ENCODE assay signal across 8 cellular contexts in genomic region chr14:32077081-32078029, GRCh38. TPM values are rescaled to one million over a fixed set of nuclear protein-coding genes. Genes with fewer than 3 reads are reported as not detected.
DNase-seq lines count a peak whose midpoint lies in the region; ATAC-seq and TF ChIP-seq lines count a peak whose summit lies in the region.

A gene with protein sequence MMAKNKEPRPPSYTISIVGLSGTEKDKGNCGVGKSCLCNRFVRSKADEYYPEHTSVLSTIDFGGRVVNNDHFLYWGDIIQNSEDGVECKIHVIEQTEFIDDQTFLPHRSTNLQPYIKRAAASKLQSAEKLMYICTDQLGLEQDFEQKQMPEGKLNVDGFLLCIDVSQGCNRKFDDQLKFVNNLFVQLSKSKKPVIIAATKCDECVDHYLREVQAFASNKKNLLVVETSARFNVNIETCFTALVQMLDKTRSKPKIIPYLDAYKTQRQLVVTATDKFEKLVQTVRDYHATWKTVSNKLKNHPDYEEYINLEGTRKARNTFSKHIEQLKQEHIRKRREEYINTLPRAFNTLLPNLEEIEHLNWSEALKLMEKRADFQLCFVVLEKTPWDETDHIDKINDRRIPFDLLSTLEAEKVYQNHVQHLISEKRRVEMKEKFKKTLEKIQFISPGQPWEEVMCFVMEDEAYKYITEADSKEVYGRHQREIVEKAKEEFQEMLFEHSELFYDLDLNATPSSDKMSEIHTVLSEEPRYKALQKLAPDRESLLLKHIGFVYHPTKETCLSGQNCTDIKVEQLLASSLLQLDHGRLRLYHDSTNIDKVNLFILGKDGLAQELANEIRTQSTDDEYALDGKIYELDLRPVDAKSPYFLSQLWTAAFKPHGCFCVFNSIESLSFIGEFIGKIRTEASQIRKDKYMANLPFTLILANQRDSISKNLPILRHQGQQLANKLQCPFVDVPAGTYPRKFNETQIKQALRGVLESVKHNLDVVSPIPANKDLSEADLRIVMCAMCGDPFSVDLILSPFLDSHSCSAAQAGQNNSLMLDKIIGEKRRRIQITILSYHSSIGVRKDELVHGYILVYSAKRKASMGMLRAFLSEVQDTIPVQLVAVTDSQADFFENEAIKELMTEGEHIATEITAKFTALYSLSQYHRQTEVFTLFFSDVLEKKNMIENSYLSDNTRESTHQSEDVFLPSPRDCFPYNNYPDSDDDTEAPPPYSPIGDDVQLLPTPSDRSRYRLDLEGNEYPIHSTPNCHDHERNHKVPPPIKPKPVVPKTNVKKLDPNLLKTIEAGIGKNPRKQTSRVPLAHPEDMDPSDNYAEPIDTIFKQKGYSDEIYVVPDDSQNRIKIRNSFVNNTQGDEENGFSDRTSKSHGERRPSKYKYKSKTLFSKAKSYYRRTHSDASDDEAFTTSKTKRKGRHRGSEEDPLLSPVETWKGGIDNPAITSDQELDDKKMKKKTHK (N-terminal part only) (plus strand): TSS chr14:32077304. CDS start chr14:32090670, 13,366 bp downstream.

- H3K4me3 Mint-ChIP-seq in endothelial cell (ENCODE audit: unreplicated experiment): peak within 1 kb of the TSS; percentile 99

- DNase-seq in NCI-H146 (lab: John Stamatoyannopoulos, UW) (peak; percentile 32), NCI-H146 treated with DMSO at 0.1 percent for 48 hours (lab: John Stamatoyannopoulos, UW; ENCODE audit: unreplicated experiment) (no peak), NCI-H510A (lab: John Stamatoyannopoulos, UW) (peak; percentile 74), endothelial cell (ENCODE audit: low spot score) (peak; percentile 77), mucosa of descending colon (peak in 2 of 3 donors; percentile 57 to 86)
- DNase-seq in activated CD8-positive, alpha-beta memory T cell treated with anti-CD3 and anti-CD28 coated beads for 48 hours (ENCODE audit: low read depth in 2 of 3, low spot score in 2 of 3): peak; percentile 9 to 23 (median 14)
- DNase-seq in stimulated activated naive CD4-positive, alpha-beta T cell (lab: John Stamatoyannopoulos, UW): peak; percentile 45 to 83 (median 72)

- H3K4me3 ChIP-seq in mucosa of descending colon: peak within 1 kb of the TSS; percentile 99

- peaks cover 12% of the 10 kb centered on the region for H3K36me3 Mint-ChIP-seq in endothelial cell (ENCODE audit: low read depth, unreplicated experiment)

- peaks cover 30% of the 10 kb centered on the region for H3K4me1 ChIP-seq in mucosa of descending colon (ENCODE audit: low read depth)

- peaks cover 31% of the 10 kb centered on the region for H3K4me1 Mint-ChIP-seq in endothelial cell (ENCODE audit: unreplicated experiment)

- H3K36me3 ChIP-seq in mucosa of descending colon (ENCODE audit: low read depth): no peaks in the 10 kb centered on the region

- intact Hi-C loops in mucosa of descending colon (cut with DNase I, micrococcal nuclease): loop anchor here in 1 of 2 donors (10.0 kb wide), 1 partner anchor 133 kb away; no protein-coding TSS in a partner anchor

- no peaks in the 10 kb centered on the region for H3K9me3 ChIP-seq in mucosa of descending colon

- no peaks in the 10 kb centered on the region for H3K9me3 Mint-ChIP-seq in endothelial cell (ENCODE audit: unreplicated experiment)

- peak within 1 kb of the TSS; percentile 95 for H3K27ac Mint-ChIP-seq in endothelial cell (ENCODE audit: unreplicated experiment)

- H3K27me3 Mint-ChIP-seq in endothelial cell (ENCODE audit: unreplicated experiment): peaks cover 7% of the 10 kb centered on the region

- TF ChIP-seq CTCF in endothelial cell (IDR thresholded peaks at IDR 0.05; ENCODE audit: unreplicated experiment) (peak; percentile 19), mucosa of descending colon (IDR thresholded peaks at IDR 0.05) (no peak)

- ATAC-seq in HG02938 (IDR thresholded peaks at IDR 0.05; ENCODE audit: unreplicated experiment) (peak; percentile 35), mucosa of descending colon (peak; percentile 54)

RNA-seq across cellular contexts. Expression of the gene that starts here (rescaled TPM):
- 78.4 TPM for total RNA-seq in endothelial cell (ENCODE audit: unreplicated experiment)
- 100 to 1,000 TPM in 2 of 3 donors, 10 to 100 TPM in 1; 94.7 to 203 (median 106) TPM for total RNA-seq in mucosa of descending colon
